In the genomic region with DNA sequence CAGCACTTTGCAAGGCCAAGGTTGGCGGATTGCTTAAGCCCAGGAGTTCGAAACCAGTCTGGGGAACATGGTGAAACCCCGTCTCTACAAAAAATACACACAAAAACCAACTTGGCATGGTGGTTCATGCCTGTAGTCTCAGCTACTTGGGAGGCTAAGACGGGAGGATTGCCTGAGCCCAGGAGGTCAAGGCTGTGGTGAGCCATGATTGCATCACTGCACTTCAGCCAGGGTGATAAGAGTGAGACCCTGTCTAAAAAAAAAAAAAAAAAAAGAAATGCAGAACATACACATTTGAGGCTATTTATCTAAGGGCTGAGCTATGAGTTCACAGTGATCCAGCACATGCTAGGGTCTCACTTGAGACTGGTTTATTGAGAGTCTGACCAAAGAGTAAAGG, we compare ENCODE assay signal across 18 cellular contexts.
"Had no signal": no experiment of that assay in that cellular context is flagged by ENCODE, and none has a peak within 500 bp of the region (broad histone marks: within the 10 kb centered on the region; RNA-seq: fewer than 3 reads in every experiment).

No MANE protein-coding gene starts in this region.

- H3K27me3 Mint-ChIP-seq: activated naive CD4-positive, alpha-beta T cell treated with anti-CD3 and anti-CD28 coated beads, Interleukin-2, amount 10 ng/mL, durations not matched to agents 7 days and 5 days; naive thymus-derived CD8-positive, alpha-beta T cell had no signal

- H3K4me1 ChIP-seq: parathyroid adenoma had no signal

- H3K36me3 ChIP-seq: left ventricle myocardium inferior, neutrophil, tibial nerve, vagina had no signal

- H3K27ac Mint-ChIP-seq: activated naive CD4-positive, alpha-beta T cell treated with anti-CD3 and anti-CD28 coated beads, Interleukin-2, amount 10 ng/mL, durations not matched to agents 7 days and 5 days; activated T-helper 2 cell treated with anti-CD3 and anti-CD28 coated beads, Interferon-gamma antibody, Interleukin-2, Interleukin-4, amounts not matched to agents 10 μg/mL and 5 μg/mL and 100 μg/mL, durations not matched to agents 14 hours and 24 hours and 36 hours had no signal

- H3K9me3 Mint-ChIP-seq: activated T-helper 2 cell treated with anti-CD3 and anti-CD28 coated beads, Interferon-gamma antibody, Interleukin-2, Interleukin-4, amounts not matched to agents 10 μg/mL and 5 μg/mL and 100 μg/mL, durations not matched to agents 14 hours and 24 hours and 36 hours had no signal

- H3K4me1 Mint-ChIP-seq: activated naive CD4-positive, alpha-beta T cell treated with anti-CD3 and anti-CD28 coated beads, Interleukin-2, amount 10 ng/mL, durations not matched to agents 7 days and 5 days had no signal

- H3K4me3 Mint-ChIP-seq: activated naive CD4-positive, alpha-beta T cell treated with anti-CD3 and anti-CD28 coated beads, Interleukin-2, amount 10 ng/mL, durations not matched to agents 7 days and 5 days; naive thymus-derived CD8-positive, alpha-beta T cell had no signal

- H2AFZ ChIP-seq: hepatocyte, parathyroid adenoma had no signal

- ATAC-seq: esophagus mucosa; naive thymus-derived CD8-positive, alpha-beta T cell had no signal

- DNase-seq: activated CD4-positive, CD25-positive, alpha-beta regulatory T cell treated with anti-CD3 and anti-CD28 coated beads, Interleukin-2, amount 50 U/mL, for 72 hours; activated naive CD4-positive, alpha-beta T cell treated with anti-CD3 and anti-CD28 coated beads, Interleukin-2, amount 10 ng/mL, durations not matched to agents 7 days and 5 days; activated T-cell treated with anti-CD3 and anti-CD28 coated beads, Interleukin-2, amount 50 U/mL, for 1 hour; dorsolateral prefrontal cortex; kidney; left ventricle myocardium inferior; naive thymus-derived CD8-positive, alpha-beta T cell; stimulated activated CD4-positive, alpha-beta T cell treated with anti-CD3 and anti-CD28 coated beads, Interleukin-4, amount 100 ng/mL, for 24 hours; stimulated activated naive CD4-positive, alpha-beta T cell treated with Interleukin-2 at 50 U/mL for 16 hours; substantia nigra had no signal

- H3K9me3 ChIP-seq: neutrophil, tibial nerve, vagina had no signal

- H3K27ac ChIP-seq: dorsolateral prefrontal cortex, hepatocyte, left ventricle myocardium inferior, neutrophil, parathyroid adenoma, skin epidermis, tibial nerve, vagina had no signal

- H3K4me3 ChIP-seq: dorsolateral prefrontal cortex, hepatocyte, left ventricle myocardium inferior, skin epidermis, tibial nerve, vagina had no signal

- H3K9ac ChIP-seq: parathyroid adenoma had no signal

- H3K27me3 ChIP-seq: dorsolateral prefrontal cortex, hepatocyte, neutrophil, tibial nerve, vagina had no signal

- H3K4me2 ChIP-seq: hepatocyte had no signal
